11 cellular contexts compared by ENCODE assay signal in the genomic region with DNA sequence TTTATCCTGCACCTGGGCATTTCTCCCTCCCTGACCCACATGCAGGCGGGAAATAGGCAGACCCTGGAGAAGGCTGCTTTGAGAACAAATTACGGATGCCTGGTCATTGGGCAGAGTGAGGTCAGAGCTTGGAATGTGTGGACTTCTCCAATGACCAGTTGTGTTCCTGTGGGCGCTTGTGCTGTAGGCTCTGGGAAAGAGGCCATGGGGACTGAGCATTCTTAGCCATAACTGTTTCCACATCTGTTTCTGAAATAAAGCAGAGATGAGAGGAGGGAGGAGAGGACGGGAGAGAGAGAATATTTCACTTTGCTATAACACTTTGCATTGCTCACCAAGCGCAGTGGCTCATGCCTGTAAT. TPM values are rescaled to one million over a fixed set of nuclear protein-coding genes. Genes with fewer than 3 reads are reported as not detected.
DNase-seq lines count a peak whose midpoint lies in the region; ATAC-seq, FAIRE-seq and TF ChIP-seq lines count a peak whose summit lies in the region.
"Had no signal": no experiment of that assay in that cellular context is flagged by ENCODE, and none has a peak within 500 bp of the region (broad histone marks: within the 10 kb centered on the region; RNA-seq: fewer than 3 reads in every experiment).

No MANE protein-coding gene starts in this region.

- DNase-seq in BJ (ENCODE audit: low read depth), result peak; percentile 94
- DNase-seq in astrocyte of the cerebellum (ENCODE audit: low read depth), result peak; percentile 87
- DNase-seq in right atrium auricular region (ENCODE audit: low spot score), result peak; percentile 82
- DNase-seq in renal cortical epithelial cell (ENCODE audit: low read depth), result peak; percentile 42
- DNase-seq in G401 (ENCODE audit: low spot score), result no peak
- DNase-seq in RCC 7860 (ENCODE audit: low spot score), result no peak
- no peak for DNase-seq in Ammon's horn (ENCODE audit: low spot score)
- DNase-seq: activated B cell treated with CpG ODN at 0.5 μM for 24 hours; activated naive CD8-positive, alpha-beta T cell treated with anti-CD3 and anti-CD28 coated beads, Interleukin-2, amount 10 ng/mL, durations not matched to agents 7 days and 5 days; CD8-positive, alpha-beta T cell had no signal

- CTCF ChIA-PET in BJ (lab: Yijun Ruan, JAX), result interaction anchor here (1.0 to 2.7 kb wide), 5 partner anchors 14 to 184 kb away, joined by 3 to 8 read pairs (median 3); no protein-coding TSS in a partner anchor

- in situ Hi-C loops in astrocyte of the cerebellum (cut with HindIII; ENCODE audit: low sequenced_read_pairs), result no loop called here
- in situ Hi-C loops in G401 (cut with HindIII; ENCODE audit: low sequenced_read_pairs), result no loop called here

- TF ChIP-seq CTCF in BJ (IDR thresholded peaks at IDR 0.05; ENCODE audit: insufficient read depth, low read depth, low read length), result no peak
- no peak for TF ChIP-seq CTCF in astrocyte of the cerebellum (IDR thresholded peaks at IDR 0.05; ENCODE audit: low read depth, low read length, missing control alignments)
- no peak for TF ChIP-seq CTCF in right atrium auricular region (IDR thresholded peaks at IDR 0.05)

- ATAC-seq in HG03280 (IDR thresholded peaks at IDR 0.05; ENCODE audit: unreplicated experiment), result no peak
- ATAC-seq: CD8-positive, alpha-beta T cell had no signal

- H3K9me3 ChIP-seq in right atrium auricular region, result no peaks in the 10 kb centered on the region

- POLR2A ChIA-PET in BJ (lab: Charles Lee), result interaction anchor here (0.5 kb wide), 1 partner anchor 82 kb away, joined by 7 read pairs; a partner anchor contains a TSS

- H3K27me3 ChIP-seq in BJ (ENCODE audit: control insufficient read depth, insufficient read depth, low read length) (no peaks in the 10 kb centered on the region), right atrium auricular region (no peaks in the 10 kb centered on the region)

- H3K4me3 ChIP-seq in BJ (ENCODE audit: low read depth, low read length) (no peak overlapping the region), astrocyte of the cerebellum (ENCODE audit: low read depth, low read length) (no peak overlapping the region), right atrium auricular region (no peak overlapping the region)

- FAIRE-seq in RCC 7860 (lab: Jason Lieb, UNC), result no peak

- H3K27ac ChIP-seq in right atrium auricular region, result peak overlapping the region; percentile 39 to 61

- H3K36me3 ChIP-seq in BJ (ENCODE audit: control insufficient read depth, insufficient read depth, low read length) (peaks cover under 1% of the 10 kb centered on the region), right atrium auricular region (no peaks in the 10 kb centered on the region)

- peaks cover 0 to 16% of the 10 kb centered on the region in 2 donors for H3K4me1 ChIP-seq in right atrium auricular region

RNA-seq across cellular contexts. Expression of a gene that starts 11.2 kb away (rescaled TPM):
- polyA plus RNA-seq in BJ (2011; rRNA removed), result 26.5 and 75.5 TPM in 2 replicates
- 35.2 and 48.1 TPM in 2 replicates for polyA minus RNA-seq in BJ (2011; rRNA and poly(A)+ RNA removed)
- total RNA-seq in right atrium auricular region (10 to 100 TPM; 51.2 to 76.1 TPM), renal cortical epithelial cell (16.5 and 67.5 TPM in 2 replicates)
- total RNA-seq in G401 (2014; rRNA removed; shearing (Covaris generic)), result 16.2 and 20.5 TPM in 2 replicates

RNA-seq across cellular contexts. Expression of a gene that starts 33.2 kb away (rescaled TPM):
- polyA plus RNA-seq in BJ (2011; rRNA removed), result 120 and 183 TPM in 2 replicates
- 114 and 161 TPM in 2 replicates for polyA minus RNA-seq in BJ (2011; rRNA and poly(A)+ RNA removed)
- total RNA-seq in right atrium auricular region, result 10 to 100 TPM; 41.8 to 78.8 TPM
- total RNA-seq in renal cortical epithelial cell, result 86.7 and 118 TPM in 2 replicates
- 94.4 and 129 TPM in 2 replicates for total RNA-seq in G401 (2014; rRNA removed; shearing (Covaris generic))

Comparison
In these comparisons a context has a peak if more than half of its experiments do, and no peak if none do; other contexts are left out.
1. DNase-seq: peak in BJ (single experiment), astrocyte of the cerebellum (single experiment), right atrium auricular region (single experiment) and renal cortical epithelial cell (single experiment); none in G401 (single experiment), RCC 7860 (single experiment) and Ammon's horn (single experiment).